18 cellular contexts compared by ENCODE assay signal in genomic region chr6:157224178-157224956, GRCh38.
DNase-seq lines count a peak whose midpoint lies in the region; ATAC-seq, FAIRE-seq and TF ChIP-seq lines count a peak whose summit lies in the region.
"Had no signal": no experiment of that assay in that cellular context is flagged by ENCODE, and none has a peak within 500 bp of the region (broad histone marks: within the 10 kb centered on the region; RNA-seq: fewer than 3 reads in every experiment).

No MANE protein-coding gene starts in this region.

- H3K27ac ChIP-seq in Karpas-422 (ENCODE audit: low read length) (peak overlapping the region; percentile 100), kidney (ENCODE audit: low read depth in 2 of 2, low read length in 2 of 2) (no peak overlapping the region), uterus (peak overlapping the region; percentile 94 to 98), stomach (peak overlapping the region in 1 of 5 donors; percentile 80)
- H3K27ac ChIP-seq: KMS-11, SK-N-MC had no signal

- no peak for TF ChIP-seq POLR2A in uterus (IDR thresholded peaks at IDR 0.05)
- TF ChIP-seq POLR2A in stomach (IDR thresholded peaks at IDR 0.05) = no peak

- H3K36me3 ChIP-seq in Karpas-422 (ENCODE audit: insufficient read depth, low read length) (peaks cover 6% of the 10 kb centered on the region; the same call in 1 of the 2 replicates), kidney (ENCODE audit: control insufficient read depth in 1 of 2, insufficient read depth in 2 of 2, low read length in 2 of 2) (no peaks in the 10 kb centered on the region), uterus (no peaks in the 10 kb centered on the region), stomach (no peaks in the 10 kb centered on the region)

- H3K9me3 Mint-ChIP-seq in activated T-helper 17 cell treated with anti-CD3 and anti-CD28 coated beads, Interleukin-2, amount 50 U/mL, for 72 hours = no peaks in the 10 kb centered on the region
- H3K9me3 Mint-ChIP-seq: activated T-helper 2 cell treated with anti-CD3 and anti-CD28 coated beads, Interferon-gamma antibody, Interleukin-2, Interleukin-4, amounts not matched to agents 10 μg/mL and 5 μg/mL and 100 μg/mL, durations not matched to agents 14 hours and 24 hours and 36 hours; CD8-positive, alpha-beta memory T cell; nephron progenitor cell had no signal

- no peaks in the 10 kb centered on the region for H3K9me3 ChIP-seq in Karpas-422 (ENCODE audit: low read length)
- no peaks in the 10 kb centered on the region for H3K9me3 ChIP-seq in kidney (ENCODE audit: control insufficient read depth in 1 of 2, low read length in 2 of 2)
- H3K9me3 ChIP-seq in uterus = no peaks in the 10 kb centered on the region
- no peaks in the 10 kb centered on the region for H3K9me3 ChIP-seq in stomach
- H3K9me3 ChIP-seq: testis had no signal

- H3K36me3 Mint-ChIP-seq in activated T-helper 17 cell treated with anti-CD3 and anti-CD28 coated beads, Interleukin-2, amount 50 U/mL, for 72 hours (ENCODE audit: low read depth) = no peaks in the 10 kb centered on the region
- H3K36me3 Mint-ChIP-seq: CD8-positive, alpha-beta memory T cell had no signal

- peaks cover 39% of the 10 kb centered on the region for H3K4me1 Mint-ChIP-seq in activated T-helper 17 cell treated with anti-CD3 and anti-CD28 coated beads, Interleukin-2, amount 50 U/mL, for 72 hours

- H2AFZ ChIP-seq in Karpas-422 (ENCODE audit: low read length) = no peak overlapping the region

- H3K4me2 ChIP-seq in Karpas-422 (ENCODE audit: low read depth, low read length, poor library complexity, severe bottlenecking) = peak overlapping the region; percentile 98
- H3K4me2 ChIP-seq: KMS-11 had no signal

- H3K4me3 ChIP-seq in Karpas-422 (ENCODE audit: low read length) = peak overlapping the region; percentile 66
- no peak overlapping the region for H3K4me3 ChIP-seq in kidney (ENCODE audit: low read length in 2 of 2)
- H3K4me3 ChIP-seq in uterus = no peak overlapping the region
- H3K4me3 ChIP-seq in stomach = no peak overlapping the region
- H3K4me3 ChIP-seq: SK-N-MC, testis had no signal

- H3K9ac ChIP-seq in Karpas-422 (ENCODE audit: low read length) (peak overlapping the region; percentile 84), kidney (ENCODE audit: low read length in 2 of 2) (no peak overlapping the region)
- H3K9ac ChIP-seq: KMS-11 had no signal

- WGBS in stomach, 5 donors = 94 to 96% (median 94%) methylated on average over 27 to 33 of the region's 33 CpGs

- no peaks in the 10 kb centered on the region for H3K9me2 ChIP-seq in Karpas-422 (replicated peaks; ENCODE audit: insufficient read depth, low read length)

- H4K20me1 ChIP-seq in Karpas-422 (ENCODE audit: insufficient read depth, low read depth, low read length) = no peaks in the 10 kb centered on the region

- H3K4me1 ChIP-seq in Karpas-422 (ENCODE audit: low read length) (peaks cover 98% of the 10 kb centered on the region), kidney (ENCODE audit: control insufficient read depth in 1 of 2, insufficient read depth in 1 of 2, low read depth in 1 of 2, low read length in 2 of 2) (peaks cover 0 to 20% of the 10 kb centered on the region in 2 donors), uterus (peaks cover 8 to 13% of the 10 kb centered on the region in 2 donors), stomach (peaks cover 0 to 53% (median 23%) of the 10 kb centered on the region in 4 donors)

- H3K27me3 ChIP-seq in Karpas-422 (ENCODE audit: low read length) (no peaks in the 10 kb centered on the region), uterus (no peaks in the 10 kb centered on the region), stomach (no peaks in the 10 kb centered on the region)
- H3K27me3 ChIP-seq: testis had no signal

- TF ChIP-seq EP300 in stomach (IDR thresholded peaks at IDR 0.05) = no peak

- no peak for TF ChIP-seq CTCF in kidney (IDR thresholded peaks at IDR 0.05; ENCODE audit: borderline replicate concordance, extremely low read depth, insufficient read depth)
- TF ChIP-seq CTCF in uterus (IDR thresholded peaks at IDR 0.05) = no peak
- TF ChIP-seq CTCF in stomach (IDR thresholded peaks at IDR 0.05) = no peak

- no peak for ATAC-seq in activated T-helper 17 cell treated with anti-CD3 and anti-CD28 coated beads, Interleukin-2, amount 50 U/mL, for 72 hours (replicated peaks)
- ATAC-seq: right cardiac atrium had no signal

- peak; percentile 11 to 14 for DNase-seq in activated T-cell treated with anti-CD3 and anti-CD28 coated beads, Interleukin-2, amount 50 U/mL, for 48 hours
- DNase-seq in activated T-cell treated with anti-CD3 and anti-CD28 coated beads, Interleukin-2, amount 50 U/mL, for 1 hour = no peak
- DNase-seq in Karpas-422 (peak; percentile 98), kidney (peak; percentile 69), uterus (peak in 1 of 2 donors; percentile 17), stomach (no peak), Ammon's horn (ENCODE audit: low spot score) (no peak)
- DNase-seq: amniotic stem cell; CD8-positive, alpha-beta memory T cell; NCI-H1417 treated with DMSO at 0.1 percent for 48 hours; nephron progenitor cell; testis had no signal

- H3K4me3 Mint-ChIP-seq in activated T-helper 17 cell treated with anti-CD3 and anti-CD28 coated beads, Interleukin-2, amount 50 U/mL, for 72 hours = no peak overlapping the region
- H3K4me3 Mint-ChIP-seq: nephron progenitor cell had no signal

- intact Hi-C loops in kidney (cut with DNase I) = loop anchor here (10.0 kb wide), 1 partner anchor 50 kb away; no protein-coding TSS in a partner anchor
- intact Hi-C loops in uterus (cut with DNase I; ENCODE audit: low total_unique reads) = no loop called here
- intact Hi-C loops in stomach (cut with DNase I; ENCODE audit: low total_unique reads) = loop anchor here (10.0 kb wide), 1 partner anchor 50 kb away; no protein-coding TSS in a partner anchor

- H3K27me3 Mint-ChIP-seq in activated T-helper 17 cell treated with anti-CD3 and anti-CD28 coated beads, Interleukin-2, amount 50 U/mL, for 72 hours = no peaks in the 10 kb centered on the region

- no peak for FAIRE-seq in kidney (lab: Jason Lieb, UNC)
- FAIRE-seq: endothelial cell of umbilical vein had no signal

- peaks cover 6% of the 10 kb centered on the region for H3K79me2 ChIP-seq in Karpas-422 (ENCODE audit: low read length)

- no peak overlapping the region for H3K27ac Mint-ChIP-seq in activated T-helper 17 cell treated with anti-CD3 and anti-CD28 coated beads, Interleukin-2, amount 50 U/mL, for 72 hours
- H3K27ac Mint-ChIP-seq: activated T-helper 2 cell treated with anti-CD3 and anti-CD28 coated beads, Interferon-gamma antibody, Interleukin-2, Interleukin-4, amounts not matched to agents 10 μg/mL and 5 μg/mL and 100 μg/mL, durations not matched to agents 14 hours and 24 hours and 36 hours; nephron progenitor cell had no signal

Comparison
In these comparisons a context has a peak if more than half of its experiments do, and no peak if none do; other contexts are left out.
1. DNase-seq: peak in activated T-cell treated with anti-CD3 and anti-CD28 coated beads, Interleukin-2, amount 50 U/mL, for 48 hours (2 of 2), Karpas-422 (single experiment) and kidney (single experiment); none in activated T-cell treated with anti-CD3 and anti-CD28 coated beads, Interleukin-2, amount 50 U/mL, for 1 hour (single experiment), stomach (single experiment) and Ammon's horn (single experiment).
2. H3K27ac ChIP-seq: peak in Karpas-422 (single experiment) and uterus (2 of 2); none in kidney (0 of 2).